9 cellular contexts compared by ENCODE assay signal in the genomic region with DNA sequence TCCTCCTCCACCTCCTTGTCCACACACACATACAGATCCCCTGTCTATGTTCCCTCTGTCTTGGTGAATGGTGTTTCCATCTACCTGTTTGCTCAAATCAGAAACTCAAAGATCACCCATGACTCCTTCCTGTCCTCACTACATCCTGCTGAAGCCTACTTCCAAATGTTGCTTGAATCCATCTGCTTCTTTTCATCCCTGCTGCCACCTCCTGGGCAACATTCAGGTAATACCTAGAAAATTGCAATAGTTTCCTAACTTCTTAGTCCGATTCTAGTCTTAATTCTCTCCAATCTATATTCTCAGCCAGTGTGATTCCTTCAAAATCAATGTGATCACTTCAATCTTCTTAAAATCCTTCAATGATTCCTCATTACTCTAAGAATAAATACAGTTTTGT.
DNase-seq lines count a peak whose midpoint lies in the region; FAIRE-seq and TF ChIP-seq lines count a peak whose summit lies in the region.
"Had no signal": no experiment of that assay in that cellular context is flagged by ENCODE, and none has a peak within 500 bp of the region (broad histone marks: within the 10 kb centered on the region; RNA-seq: fewer than 3 reads in every experiment).

No MANE protein-coding gene starts in this region.

- DNase-seq in AG09309 (ENCODE audit: low read depth) (no peak), HK-2 (ENCODE audit: unreplicated experiment) (peak; percentile 6), islet precursor cell (no peak), NCI-H774 (lab: John Stamatoyannopoulos, UW) (no peak), cerebellar nuclear complex (lab: John Stamatoyannopoulos, UW) (no peak)
- no peak for DNase-seq in activated T-cell treated with anti-CD3 and anti-CD28 coated beads, Interleukin-2, amount 50 U/mL, for 24 hours

- H3K27me3 Mint-ChIP-seq in activated T-cell treated with anti-CD3 and anti-CD28 coated beads, Interleukin-2, amount 50 U/mL, for 24 hours, result peaks cover 14% of the 10 kb centered on the region

- no peak overlapping the region for H3K4me3 ChIP-seq in AG09309 (ENCODE audit: control insufficient read depth, low read depth, low read length)

- no peak overlapping the region for H3K27ac ChIP-seq in VCaP

- TF ChIP-seq CTCF in AG09309 (IDR thresholded peaks at IDR 0.05; ENCODE audit: control insufficient read depth, insufficient read depth, low read depth, low read length, missing control alignments) (peak; percentile 34), VCaP (conservative IDR thresholded peaks at IDR 0.05) (peak; percentile 44; the same call in 1 of the 2 replicates)

- H3K4me3 Mint-ChIP-seq in activated T-cell treated with anti-CD3 and anti-CD28 coated beads, Interleukin-2, amount 50 U/mL, for 24 hours, result no peak overlapping the region
- H3K4me3 Mint-ChIP-seq: activated naive CD4-positive, alpha-beta T cell treated with anti-CD3 and anti-CD28 coated beads, Interleukin-2, amount 50 U/mL, for 24 hours had no signal

- H3K9me3 Mint-ChIP-seq in activated T-cell treated with anti-CD3 and anti-CD28 coated beads, Interleukin-2, amount 50 U/mL, for 24 hours, result no peaks in the 10 kb centered on the region
- H3K9me3 Mint-ChIP-seq: activated naive CD4-positive, alpha-beta T cell treated with anti-CD3 and anti-CD28 coated beads, Interleukin-2, amount 50 U/mL, for 24 hours had no signal

- peak; percentile 92 for FAIRE-seq in islet of Langerhans (lab: Jason Lieb, UNC)

- no peak overlapping the region for H3K27ac Mint-ChIP-seq in activated T-cell treated with anti-CD3 and anti-CD28 coated beads, Interleukin-2, amount 50 U/mL, for 24 hours
- H3K27ac Mint-ChIP-seq: activated naive CD4-positive, alpha-beta T cell treated with anti-CD3 and anti-CD28 coated beads, Interleukin-2, amount 50 U/mL, for 24 hours had no signal

- H3K4me1 Mint-ChIP-seq in activated T-cell treated with anti-CD3 and anti-CD28 coated beads, Interleukin-2, amount 50 U/mL, for 24 hours (ENCODE audit: low read depth), result no peaks in the 10 kb centered on the region
- H3K4me1 Mint-ChIP-seq: activated naive CD4-positive, alpha-beta T cell treated with anti-CD3 and anti-CD28 coated beads, Interleukin-2, amount 50 U/mL, for 24 hours had no signal

- no peaks in the 10 kb centered on the region for H3K36me3 Mint-ChIP-seq in activated T-cell treated with anti-CD3 and anti-CD28 coated beads, Interleukin-2, amount 50 U/mL, for 24 hours (ENCODE audit: low read depth)
- H3K36me3 Mint-ChIP-seq: activated naive CD4-positive, alpha-beta T cell treated with anti-CD3 and anti-CD28 coated beads, Interleukin-2, amount 50 U/mL, for 24 hours had no signal
